11 cellular contexts compared by ENCODE assay signal in the genomic region with DNA sequence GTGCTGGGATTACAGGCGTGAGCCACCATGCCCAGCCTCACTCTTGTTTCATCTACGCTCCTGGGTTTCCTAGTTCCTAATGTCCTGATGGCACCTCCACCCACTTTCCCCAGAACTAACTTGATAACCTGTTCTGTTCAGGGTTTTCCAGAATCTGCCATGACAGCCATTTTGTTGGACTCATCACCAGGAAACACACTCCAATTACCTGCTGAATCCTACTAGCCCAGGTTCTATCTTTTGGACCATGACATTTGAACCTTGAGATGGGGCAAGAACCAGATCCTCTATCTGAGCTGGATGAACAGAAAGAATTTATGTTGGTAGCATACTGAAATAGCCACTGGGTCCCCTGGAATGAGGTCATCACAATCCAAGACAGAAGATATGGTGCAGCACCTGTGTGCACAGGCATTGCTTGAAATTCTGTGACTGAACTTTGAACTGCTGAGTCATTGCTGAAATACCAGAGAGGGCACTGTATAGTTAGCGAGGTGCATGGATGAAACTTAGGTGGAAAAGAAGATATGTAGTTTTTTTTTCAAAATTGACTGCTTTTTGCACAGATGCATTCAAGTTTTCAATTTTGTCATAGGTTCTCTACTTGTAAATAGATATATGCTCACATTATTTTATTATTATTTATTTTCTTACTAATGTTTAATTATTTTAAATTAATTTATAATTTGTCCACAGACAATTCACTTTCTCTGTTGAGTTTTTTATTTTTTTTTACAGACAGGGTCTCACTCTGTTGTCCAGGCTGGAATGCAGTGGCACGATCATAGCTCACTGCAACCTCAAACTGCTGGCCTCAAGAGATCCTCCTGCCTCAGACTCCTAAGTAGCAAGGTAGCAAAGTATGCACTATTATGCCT. TPM values are rescaled to one million over a fixed set of nuclear protein-coding genes. Genes with fewer than 3 reads are reported as not detected.
DNase-seq lines count a peak whose midpoint lies in the region; ATAC-seq and TF ChIP-seq lines count a peak whose summit lies in the region.
"Had no signal": no experiment of that assay in that cellular context is flagged by ENCODE, and none has a peak within 500 bp of the region (broad histone marks: within the 10 kb centered on the region; RNA-seq: fewer than 3 reads in every experiment).

No MANE protein-coding gene starts in this region.

- no TSS peak for BruUV-seq in A673 (replicated peaks; lab: Mats Ljungman, UMichigan)

- H3K27ac ChIP-seq in sigmoid colon (no peak overlapping the region), ovary (no peak overlapping the region), A673 (ENCODE audit: low read depth, low read length, poor library complexity, severe bottlenecking) (no peak overlapping the region)
- H3K27ac ChIP-seq: VCaP had no signal

- H3K9me3 ChIP-seq in sigmoid colon = no peaks in the 10 kb centered on the region
- no peaks in the 10 kb centered on the region for H3K9me3 ChIP-seq in ovary
- H3K9me3 ChIP-seq in A673 (ENCODE audit: low read depth, low read length, poor library complexity, severe bottlenecking) = no peaks in the 10 kb centered on the region

- H3K36me3 ChIP-seq in sigmoid colon = no peaks in the 10 kb centered on the region
- H3K36me3 ChIP-seq in ovary = no peaks in the 10 kb centered on the region
- no peaks in the 10 kb centered on the region for H3K36me3 ChIP-seq in A673 (ENCODE audit: insufficient read depth, low read length, poor library complexity, severe bottlenecking)

- intact Hi-C loops in sigmoid colon (cut with DNase I) = no loop called here
- intact Hi-C loops in ovary (cut with DNase I) = no loop called here
- intact Hi-C loops in A673 (cut with micrococcal nuclease; ENCODE audit: unreplicated experiment) = no loop called here

- H3K4me3 ChIP-seq in sigmoid colon = no peak overlapping the region
- no peak overlapping the region for H3K4me3 ChIP-seq in ovary
- H3K4me3 ChIP-seq in A673 (ENCODE audit: low read depth, low read length, poor library complexity, severe bottlenecking) = no peak overlapping the region

- ATAC-seq in GM19025 (IDR thresholded peaks at IDR 0.05; ENCODE audit: low read depth, unreplicated experiment) = peak; percentile 92
- peak; percentile 84 for ATAC-seq in HG02763 (IDR thresholded peaks at IDR 0.05; ENCODE audit: unreplicated experiment)
- ATAC-seq: stimulated activated naive CD8-positive, alpha-beta T cell treated with anti-CD3 and anti-CD28 coated beads, Interleukin-15, amount 100 ng/mL, for 72 hours had no signal

- TF ChIP-seq EP300 in sigmoid colon (IDR thresholded peaks at IDR 0.05) (no peak), ovary (IDR thresholded peaks at IDR 0.05) (no peak)

- CTCF ChIA-PET in A673 (lab: Charles Lee) = no interaction called here

- H3K4me1 ChIP-seq in sigmoid colon (no peaks in the 10 kb centered on the region), ovary (ENCODE audit: insufficient read depth) (no peaks in the 10 kb centered on the region), A673 (ENCODE audit: insufficient read depth, low read length, poor library complexity, severe bottlenecking) (no peaks in the 10 kb centered on the region)

- peak; percentile 65 for DNase-seq in HuH-7 (ENCODE audit: low spot score)
- DNase-seq in renal cortical epithelial cell (ENCODE audit: low read depth) = peak; percentile 38
- no peak for DNase-seq in UCSD-AML1 (lab: John Stamatoyannopoulos, UW; ENCODE audit: unreplicated experiment)
- no peak for DNase-seq in sigmoid colon
- DNase-seq in ovary = no peak
- DNase-seq in A673 (ENCODE audit: low spot score) = no peak
- DNase-seq: GDM1; stimulated activated naive CD8-positive, alpha-beta T cell treated with anti-CD3 and anti-CD28 coated beads, Interleukin-15, amount 100 ng/mL, for 72 hours had no signal

- no peak for TF ChIP-seq POLR2A in sigmoid colon (IDR thresholded peaks at IDR 0.05)
- no peak for TF ChIP-seq POLR2A in ovary (IDR thresholded peaks at IDR 0.05)

- TF ChIP-seq CTCF in sigmoid colon (IDR thresholded peaks at IDR 0.05) = no peak
- TF ChIP-seq CTCF in ovary (IDR thresholded peaks at IDR 0.05) = no peak
- no peak for TF ChIP-seq CTCF in A673 (conservative IDR thresholded peaks at IDR 0.05; ENCODE audit: low read depth, low read length)

- H3K27me3 ChIP-seq in sigmoid colon (no peaks in the 10 kb centered on the region), ovary (no peaks in the 10 kb centered on the region), A673 (replicated peaks; ENCODE audit: insufficient read depth, low read depth, low read length, poor library complexity) (no peaks in the 10 kb centered on the region)

- 77 to 87% methylated on average over 4 of the region's 4 CpGs for WGBS in sigmoid colon, 2 donors
- WGBS in ovary, 3 donors = 71 to 93% (median 71%) methylated on average over 4 of the region's 4 CpGs

- POLR2A ChIA-PET in A673 (lab: Charles Lee; ENCODE audit: low non-redundant PET) = no interaction called here

RNA-seq across cellular contexts. Expression of a gene that starts 42.8 kb away (rescaled TPM):
- total RNA-seq in renal cortical epithelial cell (10.1 and 20.1 TPM in 2 replicates), sigmoid colon (10 to 100 TPM in 3 of 4 donors, 1 to 10 TPM in 1; 7.8 to 13.0 (median 11.8) TPM), ovary (10 to 100 TPM; 11.6 to 16.5 (median 14.8) TPM), A673 (2021) (15.6 and 16.5 TPM in 2 replicates)
- polyA plus RNA-seq in sigmoid colon (1 to 10 TPM; 4.8 to 8.3 (median 7.7) TPM), ovary (10 to 100 TPM in 1 of 2 donors, 1 to 10 TPM in 1; 6.4 to 10.1 TPM)

Comparison
In these comparisons a context has a peak if more than half of its experiments do, and no peak if none do; other contexts are left out.
1. DNase-seq: peak in HuH-7 (single experiment) and renal cortical epithelial cell (single experiment); none in UCSD-AML1 (single experiment), sigmoid colon (single experiment), ovary (0 of 5) and A673 (single experiment).